Comparison of ENCODE assay signal across 1 cellular context in genomic region chr1:231420959-231421615, GRCh38.
TF ChIP-seq lines count a peak whose summit lies in the region.

No MANE protein-coding gene starts in this region.

TF ChIP-seq in HepG2, 621 proteins besides CTCF, POLR2A, EP300 and RAD21 (continued from another document and continues in another):
- TF ChIP-seq KIAA2018 (CRISPR knock-in tag; IDR thresholded peaks at IDR 0.05; ENCODE audit: borderline replicate concordance) (no peak), ZNF263 (CRISPR knock-in tag; IDR thresholded peaks at IDR 0.05) (no peak), DMTF1 (CRISPR knock-in tag; IDR thresholded peaks at IDR 0.05) (no peak), ZNF337 (CRISPR knock-in tag; IDR thresholded peaks at IDR 0.05; ENCODE audit: borderline replicate concordance, low read depth) (no peak), HDAC6 (IDR thresholded peaks at IDR 0.05; ENCODE audit: low read depth, low read length) (no peak), RXRB (CRISPR knock-in tag; IDR thresholded peaks at IDR 0.05; ENCODE audit: borderline replicate concordance) (no peak), JDP2 (CRISPR knock-in tag; IDR thresholded peaks at IDR 0.05; ENCODE audit: borderline replicate concordance) (no peak), ZBTB1 (CRISPR knock-in tag; IDR thresholded peaks at IDR 0.05; ENCODE audit: borderline replicate concordance) (no peak), GZF1 (CRISPR knock-in tag; IDR thresholded peaks at IDR 0.05) (0 out of 2 replicates have a peak, but pooled peaks have one; percentile 68), THAP7 (CRISPR knock-in tag; IDR thresholded peaks at IDR 0.05) (no peak), ATF6 (CRISPR knock-in tag; conservative IDR thresholded peaks at IDR 0.05) (no peak), DRAP1 (CRISPR knock-in tag; IDR thresholded peaks at IDR 0.05) (no peak), ZSCAN31 (CRISPR knock-in tag; IDR thresholded peaks at IDR 0.05; ENCODE audit: low read depth) (no peak), ARID5B (CRISPR knock-in tag; IDR thresholded peaks at IDR 0.05) (no peak), BORCS8-MEF2B (CRISPR knock-in tag; IDR thresholded peaks at IDR 0.05) (0 out of 2 replicates have a peak, but pooled peaks have one; percentile 5), KLF12 (CRISPR knock-in tag; IDR thresholded peaks at IDR 0.05; ENCODE audit: borderline replicate concordance) (no peak), ZNF788 (CRISPR knock-in tag; IDR thresholded peaks at IDR 0.05; ENCODE audit: borderline replicate concordance) (peak; percentile 45; the same call in 1 of the 2 replicates), CHD4 (IDR thresholded peaks at IDR 0.05; ENCODE audit: borderline replicate concordance, low read length) (no peak), TBX2 (CRISPR knock-in tag; IDR thresholded peaks at IDR 0.05; ENCODE audit: borderline replicate concordance) (peak; percentile 14; the same call in 1 of the 2 replicates), SUZ12 (IDR thresholded peaks at IDR 0.05; ENCODE audit: low read depth, low read length) (no peak), NR1H2 (CRISPR knock-in tag; IDR thresholded peaks at IDR 0.05; ENCODE audit: borderline replicate concordance, low read depth) (no peak), ZNF503 (CRISPR knock-in tag; IDR thresholded peaks at IDR 0.05) (no peak), SIX4 (CRISPR knock-in tag; IDR thresholded peaks at IDR 0.05) (no peak), TRIM24 (CRISPR knock-in tag; IDR thresholded peaks at IDR 0.05) (no peak), ZNF772 (CRISPR knock-in tag; IDR thresholded peaks at IDR 0.05) (peak; percentile 33; the same call in 1 of the 2 replicates), HNF1B (CRISPR knock-in tag; IDR thresholded peaks at IDR 0.05) (no peak), MATR3 (CRISPR knock-in tag; IDR thresholded peaks at IDR 0.05) (no peak), ZNF501 (CRISPR knock-in tag; IDR thresholded peaks at IDR 0.05) (no peak), TOPORS (CRISPR knock-in tag; IDR thresholded peaks at IDR 0.05) (no peak), SOX6 (IDR thresholded peaks at IDR 0.05) (no peak), SOX6 (CRISPR knock-in tag; IDR thresholded peaks at IDR 0.05) (0 out of 2 replicates have a peak, but pooled peaks have one; percentile 24), IKZF1 (IDR thresholded peaks at IDR 0.05) (no peak), IKZF5 (CRISPR knock-in tag; IDR thresholded peaks at IDR 0.05) (no peak; the same call in 1 of the 2 replicates)
